ENCODE assay signal across 1 cellular context in genomic region chr11:44694443-44694842, GRCh38.
TF ChIP-seq lines count a peak whose summit lies in the region.

No MANE protein-coding gene starts in this region.

TF ChIP-seq in GM12878, 131 proteins besides CTCF, POLR2A, EP300 and RAD21:
- no peak for TF ChIP-seq NFIC (IDR thresholded peaks at IDR 0.05; ENCODE audit: low read depth, low read length)
- TF ChIP-seq POU2F2 (IDR thresholded peaks at IDR 0.05; ENCODE audit: borderline replicate concordance, low read depth, low read length), result peak; percentile 34; the same call in 1 of the 3 replicates
